ENCODE assay signal across 1 cellular context in genomic region chr11:18115360-18116127, GRCh38.
TF ChIP-seq lines count a peak whose summit lies in the region.

No MANE protein-coding gene starts in this region.

TF ChIP-seq in IMR-90, 13 proteins besides CTCF, POLR2A, EP300 and RAD21 (continued from another document):
- no peak for TF ChIP-seq USF2 (IDR thresholded peaks at IDR 0.05; ENCODE audit: low read depth, low read length)
- TF ChIP-seq SMC3 (IDR thresholded peaks at IDR 0.05; ENCODE audit: low read depth, low read length) = peak; percentile 46
- no peak for TF ChIP-seq RCOR1 (IDR thresholded peaks at IDR 0.05; ENCODE audit: insufficient replicate concordance, low read length)
